Comparison of ENCODE assay signal across 8 cellular contexts in the genomic region with DNA sequence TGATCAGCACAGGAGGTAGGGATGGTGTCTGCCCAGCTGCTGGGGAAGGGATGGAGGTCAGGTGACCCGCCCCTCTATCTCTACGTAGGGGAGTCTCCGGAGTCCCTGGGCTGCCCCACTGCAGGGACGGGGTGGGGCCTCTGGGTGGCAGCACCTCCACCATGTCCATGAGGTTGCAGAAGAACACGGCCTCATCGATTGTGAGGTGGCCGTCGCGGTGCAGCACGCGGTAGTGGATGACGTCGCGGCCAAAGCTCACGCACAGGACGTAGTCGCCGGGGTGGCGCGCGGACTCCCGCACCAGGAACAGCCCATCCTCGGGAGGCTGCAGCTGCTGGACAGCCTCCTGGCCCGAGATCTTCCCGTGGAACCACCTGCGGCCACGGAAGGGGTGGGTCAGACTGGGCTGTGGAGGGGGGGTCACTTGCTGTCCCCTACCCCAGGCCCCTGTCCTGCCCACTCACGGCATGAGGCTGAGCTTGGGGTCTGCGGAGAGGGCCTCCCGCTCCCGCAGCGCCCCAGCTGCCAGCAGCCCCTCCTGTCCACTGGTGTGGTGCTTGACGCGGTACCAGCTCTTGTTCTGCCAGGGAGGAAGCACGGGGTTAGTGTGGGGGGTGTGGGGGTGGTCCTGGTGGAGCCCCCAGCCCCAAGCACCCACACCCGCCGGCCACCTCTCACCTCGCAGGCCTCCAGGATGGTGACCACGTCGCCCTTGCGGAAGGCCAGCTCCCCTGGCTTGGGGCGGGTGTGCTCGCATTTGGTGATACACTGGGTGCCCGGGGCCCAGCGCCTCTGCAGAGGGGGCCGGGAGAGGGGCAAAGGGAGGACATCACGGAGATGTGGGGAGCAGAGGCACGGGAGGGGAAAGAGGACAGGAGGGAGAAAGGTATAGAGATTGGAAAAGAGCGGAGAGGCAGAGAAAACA. TPM values are rescaled to one million over a fixed set of nuclear protein-coding genes. Genes with fewer than 3 reads are reported as not detected.
DNase-seq lines count a peak whose midpoint lies in the region; ATAC-seq, FAIRE-seq and TF ChIP-seq lines count a peak whose summit lies in the region.

No MANE protein-coding gene starts in this region.

- no peak overlapping the region for H3K27ac ChIP-seq in K562 (ENCODE audit: extremely low read depth, low read depth, low read length)

- no peak for FAIRE-seq in K562 (lab: Jason Lieb, UNC)

- TF ChIP-seq RAD21 in K562 (CRISPR knock-in tag; conservative IDR thresholded peaks at IDR 0.05 in 1 of 2, IDR thresholded peaks at IDR 0.05 in 1 of 2) = peak in 1 of 2 experiments; percentile 32; a peak in 2 of 4 replicates

- peaks cover 28% of the 10 kb centered on the region; the same call in 2 of the 3 replicates for H3K36me3 ChIP-seq in K562 (ENCODE audit: control insufficient read depth, insufficient read depth, low read length)

- TF ChIP-seq EP300 in K562 (IDR thresholded peaks at IDR 0.05; ENCODE audit: low read length) = no peak

- no peak for TF ChIP-seq POLR2A in K562 (conservative IDR thresholded peaks at IDR 0.05)

- peak; percentile 39 to 45 (median 44); a peak in 5 of 6 replicates for TF ChIP-seq CTCF in K562 (IDR thresholded peaks at IDR 0.05 in 2 of 3, conservative IDR thresholded peaks at IDR 0.05 in 1 of 3; ENCODE audit: insufficient read depth in 2 of 3, low read depth in 1 of 3, low read length in 3 of 3)
- peak; percentile 33 for TF ChIP-seq CTCF in retinal pigment epithelial cell (conservative IDR thresholded peaks at IDR 0.05; ENCODE audit: low read depth, low read length)

- H4K20me1 ChIP-seq in K562 (replicated peaks; ENCODE audit: control insufficient read depth, insufficient read depth, low read length) = no peaks in the 10 kb centered on the region

- H3K27me3 ChIP-seq in K562 (ENCODE audit: control insufficient read depth in 2 of 2, insufficient read depth in 2 of 2, low read length in 2 of 2) = no peaks in the 10 kb centered on the region

- no peaks in the 10 kb centered on the region for H3K9me1 ChIP-seq in K562 (ENCODE audit: control insufficient read depth, insufficient read depth, low read length)

- peaks cover 18% of the 10 kb centered on the region for H3K79me2 ChIP-seq in K562 (ENCODE audit: control insufficient read depth, insufficient read depth, low read length)

- ATAC-seq in SK-N-SH treated with all-trans-retinoic acid at 6 μM for 48 hours (peak; percentile 66), K562 (peak; percentile 58), GM19328 (IDR thresholded peaks at IDR 0.05; ENCODE audit: unreplicated experiment) (no peak), GM18909 (IDR thresholded peaks at IDR 0.05; ENCODE audit: poor library complexity, unreplicated experiment) (no peak)

- WGBS in K562 (ENCODE audit: insufficient coverage, low coverage, missing lambda C conversion rate) = 93% methylated on average over 37 of the region's 49 CpGs

- no peak overlapping the region for H3K9ac ChIP-seq in K562 (ENCODE audit: insufficient read depth in 1 of 2, low read depth in 2 of 2, low read length in 2 of 2)

- H3K9me3 ChIP-seq in K562 (replicated peaks; ENCODE audit: control insufficient read depth, insufficient read depth, low read depth, low read length) = peaks cover 20% of the 10 kb centered on the region

- intact Hi-C loops in K562 (cut with micrococcal nuclease) = loop anchor here (10.0 kb wide), 1 partner anchor 61 kb away; no protein-coding TSS in a partner anchor

- H2AFZ ChIP-seq in K562 (ENCODE audit: low read depth, low read length) = no peak overlapping the region

- H3K4me3 ChIP-seq in K562 = no peak overlapping the region
- H3K4me3 ChIP-seq in retinal pigment epithelial cell (ENCODE audit: low read length) = no peak overlapping the region

- peak; percentile 82 for DNase-seq in ELF-1 (ENCODE audit: low read depth, low spot score)
- peak; percentile 37 to 57 (median 49) for DNase-seq in K562 (ENCODE audit: extremely low read depth in 1 of 4, low spot score in 3 of 4)
- no peak for DNase-seq in retinal pigment epithelial cell (ENCODE audit: low read depth)
- no peak for DNase-seq in medulla oblongata (ENCODE audit: extremely low spot score)
- DNase-seq in NCI-H226 = no peak

- peaks cover 0 to 45% of the 10 kb centered on the region in 2 experiments; a peak in 2 of 5 replicates for H3K4me1 ChIP-seq in K562 (replicated peaks in 1 of 2; ENCODE audit: control insufficient read depth in 2 of 2, insufficient read depth in 2 of 2, low read length in 2 of 2)

- POLR2A ChIA-PET in K562 (lab: Yijun Ruan, JAX) = interaction anchor here (0.6 to 1.1 kb wide), 4 partner anchors 9 to 21 kb away, joined by 3 to 4 read pairs (median 3); a partner anchor contains a TSS

- in situ Hi-C loops in K562 (cut with MboI) = no loop called here

- CTCF ChIA-PET in K562 (lab: Yijun Ruan, JAX; ENCODE audit: low intra/inter-chr PET ratio) = no interaction called here

- BruUV-seq in K562 (replicated peaks; lab: Mats Ljungman, UMichigan) = no TSS peak

- H3K4me2 ChIP-seq in K562 (ENCODE audit: insufficient read depth, low read length) = no peak overlapping the region

RNA-seq across cellular contexts. Expression of a gene that starts 2.3 kb away (rescaled TPM):
- total RNA-seq in K562 (2011; cell fraction: chromatin; rRNA removed; ENCODE audit: low replicate concordance) = 11.1 and 55.0 TPM in 2 replicates
- total RNA-seq in K562 (2011; cell fraction: nucleolus; rRNA removed) = 38.4 and 53.0 TPM in 2 replicates
- 22.6 and 29.8 TPM in 2 replicates for total RNA-seq in K562 (2011; cell fraction: nucleoplasm; rRNA removed)
- 41.2 and 57.1 TPM in 2 replicates for total RNA-seq in K562 (2014; rRNA removed)
- total RNA-seq in K562 (2014; rRNA removed; fragmentation: Illumina TruSeq; extraction: Trizol) = 6.1 and 8.4 TPM in 2 replicates
- total RNA-seq in K562 (2015; rRNA removed; fragmentation: Illumina TruSeq; extraction: Trizol) = 21.4 and 23.2 TPM in 2 replicates
- 41.5 and 45.3 TPM in 2 replicates for total RNA-seq in K562 (2021)
- polyA plus RNA-seq in K562 (2011; rRNA removed) = 31.1 and 32.8 TPM in 2 replicates
- polyA plus RNA-seq in K562 (2011; cell fraction: cytosol; rRNA removed) = 41.1 and 137 TPM in 2 replicates
- 69.7 and 163 TPM in 2 replicates for polyA plus RNA-seq in K562 (2011; cell fraction: nucleus; rRNA removed)
- polyA plus RNA-seq in K562 (2012) = 26.0 and 36.8 TPM in 2 replicates
- polyA plus RNA-seq in K562 (2014; fragmentation: Illumina TruSeq; extraction: Trizol) = 10.8 and 15.7 TPM in 2 replicates
- under 1 TPM; 0.08 to 0.71 TPM for polyA plus RNA-seq in K562 (2014; fragmentation: Nextera tagmentation; extraction: Ambion mirVana)
- polyA plus RNA-seq in K562 (2014; rRNA removed) = 37.5 and 37.9 TPM in 2 replicates
- polyA minus RNA-seq in K562 (2011; rRNA and poly(A)+ RNA removed) = 13.5 and 29.7 TPM in 2 replicates
- polyA minus RNA-seq in K562 (2011; cell fraction: cytosol; rRNA and poly(A)+ RNA removed) = 38.7 and 58.7 TPM in 2 replicates
- polyA minus RNA-seq in K562 (2011; cell fraction: nucleus; rRNA and poly(A)+ RNA removed) = 26.9 and 35.3 TPM in 2 replicates

RNA-seq across cellular contexts. Expression of a gene that starts 11.9 kb away (rescaled TPM):
- total RNA-seq in K562 (2011; cell fraction: chromatin; rRNA removed; ENCODE audit: low replicate concordance) = not detected in 2 replicates
- not detected in 2 replicates for total RNA-seq in K562 (2011; cell fraction: nucleolus; rRNA removed)
- total RNA-seq in K562 (2011; cell fraction: nucleoplasm; rRNA removed) = not detected in 2 replicates
- total RNA-seq in K562 (2014; rRNA removed) (not detected in 2 replicates), K562 (2014; rRNA removed; fragmentation: Illumina TruSeq; extraction: Trizol) (not detected in 2 replicates), K562 (2015; rRNA removed; fragmentation: Illumina TruSeq; extraction: Trizol) (not detected in 2 replicates), K562 (2021) (not detected in 2 replicates)
- polyA plus RNA-seq in K562 (2011; rRNA removed) (not detected in 2 replicates), K562 (2014; fragmentation: Illumina TruSeq; extraction: Trizol) (not detected in 2 replicates), K562 (2014; fragmentation: Nextera tagmentation; extraction: Ambion mirVana) (not detected), K562 (2014; rRNA removed) (not detected in 2 replicates)
- polyA plus RNA-seq in K562 (2011; cell fraction: cytosol; rRNA removed) = 0.07 TPM in 1 of 2 replicates, not detected in the other
- polyA plus RNA-seq in K562 (2011; cell fraction: nucleus; rRNA removed) = not detected in 2 replicates
- polyA plus RNA-seq in K562 (2012) = not detected in 2 replicates
- not detected in 2 replicates for polyA minus RNA-seq in K562 (2011; rRNA and poly(A)+ RNA removed)
- not detected in 2 replicates for polyA minus RNA-seq in K562 (2011; cell fraction: cytosol; rRNA and poly(A)+ RNA removed)
- not detected in 2 replicates for polyA minus RNA-seq in K562 (2011; cell fraction: nucleus; rRNA and poly(A)+ RNA removed)

RNA-seq across cellular contexts. Expression of a gene that starts 21.4 kb away (rescaled TPM):
- 2.2 and 8.0 TPM in 2 replicates for total RNA-seq in K562 (2011; cell fraction: chromatin; rRNA removed; ENCODE audit: low replicate concordance)
- 17.5 and 22.6 TPM in 2 replicates for total RNA-seq in K562 (2011; cell fraction: nucleolus; rRNA removed)
- 10.3 and 13.7 TPM in 2 replicates for total RNA-seq in K562 (2011; cell fraction: nucleoplasm; rRNA removed)
- total RNA-seq in K562 (2014; rRNA removed) (120 and 124 TPM in 2 replicates), K562 (2014; rRNA removed; fragmentation: Illumina TruSeq; extraction: Trizol) (31.5 and 35.9 TPM in 2 replicates), K562 (2015; rRNA removed; fragmentation: Illumina TruSeq; extraction: Trizol) (93.8 and 97.3 TPM in 2 replicates), K562 (2021) (83.2 and 87.9 TPM in 2 replicates)
- polyA plus RNA-seq in K562 (2011; rRNA removed) (44.2 and 52.3 TPM in 2 replicates), K562 (2014; fragmentation: Illumina TruSeq; extraction: Trizol) (56.9 and 68.4 TPM in 2 replicates), K562 (2014; fragmentation: Nextera tagmentation; extraction: Ambion mirVana) (10 to 100 TPM in 1 of 2 experiments, 1 to 10 TPM in 1; 3.5 to 13.6 TPM), K562 (2014; rRNA removed) (93.7 and 131 TPM in 2 replicates)
- 78.5 and 131 TPM in 2 replicates for polyA plus RNA-seq in K562 (2011; cell fraction: cytosol; rRNA removed)
- polyA plus RNA-seq in K562 (2011; cell fraction: nucleus; rRNA removed) = 26.1 and 29.8 TPM in 2 replicates
- 61.4 and 75.3 TPM in 2 replicates for polyA plus RNA-seq in K562 (2012)
- polyA minus RNA-seq in K562 (2011; rRNA and poly(A)+ RNA removed) = 4.1 and 5.0 TPM in 2 replicates
- polyA minus RNA-seq in K562 (2011; cell fraction: cytosol; rRNA and poly(A)+ RNA removed) = 8.6 and 16.9 TPM in 2 replicates
- polyA minus RNA-seq in K562 (2011; cell fraction: nucleus; rRNA and poly(A)+ RNA removed) = 6.2 and 6.3 TPM in 2 replicates

RNA-seq across cellular contexts. Expression of a gene that starts 22.4 kb away (rescaled TPM):
- total RNA-seq in K562 (2011; cell fraction: chromatin; rRNA removed; ENCODE audit: low replicate concordance) = 27.4 and 90.5 TPM in 2 replicates
- 79.5 and 85.9 TPM in 2 replicates for total RNA-seq in K562 (2011; cell fraction: nucleolus; rRNA removed)
- 36.4 and 47.7 TPM in 2 replicates for total RNA-seq in K562 (2011; cell fraction: nucleoplasm; rRNA removed)
- total RNA-seq in K562 (2014; rRNA removed) = 28.8 and 29.5 TPM in 2 replicates
- total RNA-seq in K562 (2014; rRNA removed; fragmentation: Illumina TruSeq; extraction: Trizol) = 1.4 and 2.8 TPM in 2 replicates
- 10.8 and 14.0 TPM in 2 replicates for total RNA-seq in K562 (2015; rRNA removed; fragmentation: Illumina TruSeq; extraction: Trizol)
- 19.7 and 23.8 TPM in 2 replicates for total RNA-seq in K562 (2021)
- 11.5 and 20.7 TPM in 2 replicates for polyA plus RNA-seq in K562 (2011; rRNA removed)
- polyA plus RNA-seq in K562 (2011; cell fraction: cytosol; rRNA removed) = 17.0 and 42.5 TPM in 2 replicates
- polyA plus RNA-seq in K562 (2011; cell fraction: nucleus; rRNA removed) = 56.1 and 107 TPM in 2 replicates
- 11.3 and 21.1 TPM in 2 replicates for polyA plus RNA-seq in K562 (2012)
- polyA plus RNA-seq in K562 (2014; fragmentation: Illumina TruSeq; extraction: Trizol) = 9.0 and 18.5 TPM in 2 replicates
- polyA plus RNA-seq in K562 (2014; fragmentation: Nextera tagmentation; extraction: Ambion mirVana) = under 1 TPM; 0.10 to 0.42 TPM
- polyA plus RNA-seq in K562 (2014; rRNA removed) = 25.0 and 28.2 TPM in 2 replicates
- polyA minus RNA-seq in K562 (2011; rRNA and poly(A)+ RNA removed) = 3.0 and 6.7 TPM in 2 replicates
- 13.3 and 13.6 TPM in 2 replicates for polyA minus RNA-seq in K562 (2011; cell fraction: cytosol; rRNA and poly(A)+ RNA removed)
- 27.1 and 27.5 TPM in 2 replicates for polyA minus RNA-seq in K562 (2011; cell fraction: nucleus; rRNA and poly(A)+ RNA removed)

Comparison
In these comparisons a context has a peak if more than half of its experiments do, and no peak if none do; other contexts are left out.
1. DNase-seq: peak in ELF-1 (single experiment) and K562 (4 of 4); none in retinal pigment epithelial cell (single experiment), medulla oblongata (single experiment) and NCI-H226 (single experiment).
2. ATAC-seq: peak in SK-N-SH treated with all-trans-retinoic acid at 6 μM for 48 hours (single experiment) and K562 (single experiment); none in GM19328 (single experiment) and GM18909 (single experiment).